Comparison of ENCODE assay signal across 34 cellular contexts in the genomic region with DNA sequence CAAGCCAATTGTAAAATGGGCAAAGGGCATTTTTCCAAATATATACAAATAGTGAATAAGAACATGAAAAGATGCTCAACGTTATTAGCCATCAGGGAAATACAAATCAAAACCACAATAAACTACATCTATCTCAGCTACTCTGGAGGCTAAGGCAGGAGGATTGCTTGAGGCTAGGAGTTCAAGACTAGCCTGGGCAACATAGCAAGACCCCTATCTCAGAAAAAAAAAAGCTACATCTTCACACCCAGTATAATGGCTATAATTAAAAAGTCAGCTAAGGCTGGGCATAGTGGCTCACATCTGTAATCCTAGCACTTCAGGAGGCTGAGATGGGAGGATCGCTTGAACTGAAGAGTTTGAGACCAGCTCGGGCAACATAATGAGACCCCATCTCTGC. TPM values are rescaled to one million over a fixed set of nuclear protein-coding genes. Genes with fewer than 3 reads are reported as not detected.
"Had no signal": no experiment of that assay in that cellular context is flagged by ENCODE, and none has a peak within 500 bp of the region (broad histone marks: within the 10 kb centered on the region; RNA-seq: fewer than 3 reads in every experiment).

No MANE protein-coding gene starts in this region.

- H3K27ac ChIP-seq: adrenal gland, ascending aorta, body of pancreas, brain microvascular endothelial cell, breast epithelium, cardiac muscle cell had no signal

- H3K4me1 ChIP-seq: adrenal gland, ascending aorta, body of pancreas, breast epithelium had no signal

- DNase-seq: activated effector memory CD4-positive, alpha-beta T cell treated with anti-CD3 and anti-CD28 coated beads, Interleukin-2, amount 50 U/mL, for 16 hours; activated effector memory CD4-positive, alpha-beta T cell treated with Interleukin-2 at 50 U/mL for 16 hours; activated gamma-delta T cell; activated naive CD4-positive, alpha-beta T cell; activated naive CD4-positive, alpha-beta T cell treated with anti-CD3 and anti-CD28 coated beads for 36 hours; activated naive CD4-positive, alpha-beta T cell treated with anti-CD3 and anti-CD28 coated beads, Interleukin-2, amount 10 ng/mL, durations not matched to agents 7 days and 5 days; activated naive CD4-positive, alpha-beta T cell treated with anti-CD3 and anti-CD28 coated beads, Interleukin-2, amount 50 U/mL, for 16 hours; activated naive CD4-positive, alpha-beta T cell treated with Interleukin-2 at 50 U/mL for 16 hours; activated naive CD8-positive, alpha-beta T cell treated with anti-CD3 and anti-CD28 coated beads for 36 hours; activated naive CD8-positive, alpha-beta T cell treated with anti-CD3 and anti-CD28 coated beads, Interleukin-2, amount 10 ng/mL, durations not matched to agents 7 days and 5 days; activated naive CD8-positive, alpha-beta T cell treated with anti-CD3 and anti-CD28 coated beads, Interleukin-2, amount 50 U/mL, for 24 hours; activated T-cell treated with anti-CD3 and anti-CD28 coated beads, Interleukin-2, amount 50 U/mL, for 1 hour; activated T-cell treated with anti-CD3 and anti-CD28 coated beads, Interleukin-2, amount 50 U/mL, for 24 hours; activated T-cell treated with anti-CD3 and anti-CD28 coated beads, Interleukin-2, amount 50 U/mL, for 4 hours; activated T-cell treated with anti-CD3 and anti-CD28 coated beads, Interleukin-2, amount 50 U/mL, for 48 hours; activated T-cell treated with anti-CD3 and anti-CD28 coated beads, Interleukin-2, amount 50 U/mL, for 72 hours; amniotic stem cell; amygdala; anterior cingulate cortex; aorta; body of pancreas; brain microvascular endothelial cell; caudate nucleus; central memory CD4-positive, alpha-beta T cell; cerebellar nuclear complex had no signal

- H3K4me3 ChIP-seq: adrenal gland, ascending aorta, body of pancreas, breast epithelium, cardiac muscle cell had no signal

- ATAC-seq: activated naive CD4-positive, alpha-beta T cell treated with anti-CD3 and anti-CD28 coated beads, Interleukin-2, amount 50 U/mL, for 72 hours; activated naive CD8-positive, alpha-beta T cell treated with anti-CD3 and anti-CD28 coated beads, Interleukin-2, amount 50 U/mL, for 24 hours; activated T-cell treated with anti-CD3 and anti-CD28 coated beads, Interleukin-2, amount 50 U/mL, for 4 hours; activated T-cell treated with anti-CD3 and anti-CD28 coated beads, Interleukin-2, amount 50 U/mL, for 72 hours; activated T-helper 17 cell treated with anti-CD3 and anti-CD28 coated beads, Interleukin-2, amount 50 U/mL, for 72 hours; body of pancreas had no signal

- H3K27me3 ChIP-seq: adrenal gland, ascending aorta, body of pancreas, brain microvascular endothelial cell, breast epithelium, cardiac muscle cell had no signal

- H3K9me3 ChIP-seq: adrenal gland, ascending aorta, body of pancreas, breast epithelium had no signal

- H3K36me3 ChIP-seq: adrenal gland, ascending aorta, brain microvascular endothelial cell, breast epithelium, cardiac muscle cell had no signal

- FAIRE-seq: astrocyte, bronchial epithelial cell had no signal

RNA-seq across cellular contexts. Expression of a gene that starts 53.3 kb away (rescaled TPM):
- total RNA-seq: activated naive CD4-positive, alpha-beta T cell treated with anti-CD3 and anti-CD28 coated beads for 36 hours; activated naive CD4-positive, alpha-beta T cell treated with anti-CD3 and anti-CD28 coated beads, Interleukin-2, amount 50 U/mL, for 72 hours; activated naive CD8-positive, alpha-beta T cell treated with anti-CD3 and anti-CD28 coated beads for 36 hours; activated T-helper 1 cell treated with anti-CD3 and anti-CD28 coated beads, Interleukin-12 subunit alpha, Interleukin-12 subunit beta, Interleukin-2, Interleukin-4 antibody, amounts not matched to agents 30 ng/mL and 10 ng/mL and 1 ng/mL, durations not matched to agents 14 hours and 24 hours and 36 hours; astrocyte; bronchial epithelial cell had no signal
- polyA plus RNA-seq: cardiac muscle cell had no signal
